Comparison of ENCODE assay signal across 8 cellular contexts in the genomic region with DNA sequence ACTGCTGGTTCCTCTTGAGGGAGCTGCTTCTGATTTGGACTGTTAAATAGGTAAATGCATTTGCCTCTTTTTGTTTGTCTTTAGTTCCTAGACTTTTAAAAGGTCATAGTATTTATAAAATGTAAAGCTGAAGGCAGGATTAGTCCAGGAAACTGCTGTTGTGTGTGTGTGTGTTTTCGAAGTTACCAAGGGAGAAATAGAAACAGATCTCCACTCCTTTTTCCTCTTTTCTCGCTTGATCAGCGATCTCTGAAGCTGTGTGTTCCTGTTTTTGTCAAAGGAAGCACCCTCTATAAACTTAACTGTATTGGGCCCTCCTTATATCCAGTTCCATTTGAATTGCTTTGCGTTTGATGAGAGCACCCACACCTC. TPM values are rescaled to one million over a fixed set of nuclear protein-coding genes. Genes with fewer than 3 reads are reported as not detected.
DNase-seq lines count a peak whose midpoint lies in the region; ATAC-seq and TF ChIP-seq lines count a peak whose summit lies in the region.

No MANE protein-coding gene starts in this region.

- no peak for TF ChIP-seq POLR2A in erythroblast (IDR thresholded peaks at IDR 0.05; ENCODE audit: low read length)

- peak overlapping the region; percentile 89 for H3K27ac Mint-ChIP-seq in activated naive CD4-positive, alpha-beta T cell treated with anti-CD3 and anti-CD28 coated beads, Interleukin-2, amount 10 ng/mL, durations not matched to agents 7 days and 5 days
- H3K27ac Mint-ChIP-seq in naive thymus-derived CD8-positive, alpha-beta T cell = peak overlapping the region; percentile 94 to 97 (median 96)

- peaks cover 31% of the 10 kb centered on the region for H3K4me1 Mint-ChIP-seq in activated naive CD4-positive, alpha-beta T cell treated with anti-CD3 and anti-CD28 coated beads, Interleukin-2, amount 10 ng/mL, durations not matched to agents 7 days and 5 days
- H3K4me1 Mint-ChIP-seq in naive thymus-derived CD8-positive, alpha-beta T cell = peaks cover 17 to 57% (median 44%) of the 10 kb centered on the region in 4 donors

- DNase-seq in activated naive CD4-positive, alpha-beta T cell treated with anti-CD3 and anti-CD28 coated beads, Interleukin-2, amount 10 ng/mL, durations not matched to agents 7 days and 5 days = no peak
- no peak for DNase-seq in activated naive CD4-positive, alpha-beta T cell (lab: John Stamatoyannopoulos, UW)
- DNase-seq in erythroblast (lab: John Stamatoyannopoulos, UW) = peak; percentile 46 to 61
- no peak for DNase-seq in naive thymus-derived CD8-positive, alpha-beta T cell

- peaks cover 16% of the 10 kb centered on the region for H3K27me3 Mint-ChIP-seq in activated naive CD4-positive, alpha-beta T cell treated with anti-CD3 and anti-CD28 coated beads, Interleukin-2, amount 10 ng/mL, durations not matched to agents 7 days and 5 days
- no peaks in the 10 kb centered on the region for H3K27me3 Mint-ChIP-seq in naive thymus-derived CD8-positive, alpha-beta T cell

- peak overlapping the region; percentile 94 for H3K4me3 Mint-ChIP-seq in activated naive CD4-positive, alpha-beta T cell treated with anti-CD3 and anti-CD28 coated beads, Interleukin-2, amount 10 ng/mL, durations not matched to agents 7 days and 5 days
- peak overlapping the region; percentile 93 to 98 (median 96) for H3K4me3 Mint-ChIP-seq in naive thymus-derived CD8-positive, alpha-beta T cell

- ATAC-seq in SK-N-SH treated with all-trans-retinoic acid at 6 μM for 48 hours = peak; percentile 29
- no peak for ATAC-seq in naive thymus-derived CD8-positive, alpha-beta T cell
- no peak for ATAC-seq in HG02981 (IDR thresholded peaks at IDR 0.05; ENCODE audit: unreplicated experiment)
- ATAC-seq in HG03432 (IDR thresholded peaks at IDR 0.05; ENCODE audit: unreplicated experiment) = no peak
- ATAC-seq in HG02571 (IDR thresholded peaks at IDR 0.05; ENCODE audit: unreplicated experiment) = no peak

- H3K9me3 Mint-ChIP-seq in activated naive CD4-positive, alpha-beta T cell treated with anti-CD3 and anti-CD28 coated beads, Interleukin-2, amount 10 ng/mL, durations not matched to agents 7 days and 5 days = no peaks in the 10 kb centered on the region
- H3K9me3 Mint-ChIP-seq in naive thymus-derived CD8-positive, alpha-beta T cell = no peaks in the 10 kb centered on the region

- H3K36me3 Mint-ChIP-seq in activated naive CD4-positive, alpha-beta T cell treated with anti-CD3 and anti-CD28 coated beads, Interleukin-2, amount 10 ng/mL, durations not matched to agents 7 days and 5 days = peaks cover 8% of the 10 kb centered on the region
- peaks cover 0 to 4% (median under 1%) of the 10 kb centered on the region in 3 donors for H3K36me3 Mint-ChIP-seq in naive thymus-derived CD8-positive, alpha-beta T cell

- CTCF ChIA-PET in activated naive CD4-positive, alpha-beta T cell treated with anti-CD3 and anti-CD28 coated beads, Interleukin-2, amount 10 ng/mL, durations not matched to agents 7 days and 5 days (lab: Charles Lee) = no interaction called here

- POLR2A ChIA-PET in naive thymus-derived CD8-positive, alpha-beta T cell (lab: Charles Lee) = interaction anchor here (0.9 to 2.6 kb wide), 6 partner anchors 10 to 648 kb away, joined by 3 to 17 read pairs (median 7); a partner anchor contains a TSS

TF ChIP-seq in SK-N-SH treated with all-trans-retinoic acid at 6 μM for 48 hours, 23 proteins besides CTCF, POLR2A, EP300 and RAD21:
- TF ChIP-seq, protein P1, sequence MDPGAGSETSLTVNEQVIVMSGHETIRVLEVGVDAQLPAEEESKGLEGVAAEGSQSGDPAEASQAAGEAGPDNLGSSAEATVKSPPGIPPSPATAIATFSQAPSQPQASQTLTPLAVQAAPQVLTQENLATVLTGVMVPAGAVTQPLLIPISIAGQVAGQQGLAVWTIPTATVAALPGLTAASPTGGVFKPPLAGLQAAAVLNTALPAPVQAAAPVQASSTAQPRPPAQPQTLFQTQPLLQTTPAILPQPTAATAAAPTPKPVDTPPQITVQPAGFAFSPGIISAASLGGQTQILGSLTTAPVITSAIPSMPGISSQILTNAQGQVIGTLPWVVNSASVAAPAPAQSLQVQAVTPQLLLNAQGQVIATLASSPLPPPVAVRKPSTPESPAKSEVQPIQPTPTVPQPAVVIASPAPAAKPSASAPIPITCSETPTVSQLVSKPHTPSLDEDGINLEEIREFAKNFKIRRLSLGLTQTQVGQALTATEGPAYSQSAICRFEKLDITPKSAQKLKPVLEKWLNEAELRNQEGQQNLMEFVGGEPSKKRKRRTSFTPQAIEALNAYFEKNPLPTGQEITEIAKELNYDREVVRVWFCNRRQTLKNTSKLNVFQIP (CRISPR knock-in tag; IDR thresholded peaks at IDR 0.05; ENCODE audit: borderline replicate concordance, low read depth) = no peak
- TF ChIP-seq ISL1 (CRISPR knock-in tag; IDR thresholded peaks at IDR 0.05) (no peak), BACH2 (CRISPR knock-in tag; IDR thresholded peaks at IDR 0.05; ENCODE audit: borderline replicate concordance) (no peak), TOX (CRISPR knock-in tag; IDR thresholded peaks at IDR 0.05; ENCODE audit: borderline replicate concordance) (no peak), ZNF565 (CRISPR knock-in tag; conservative IDR thresholded peaks at IDR 0.05; ENCODE audit: low read depth) (no peak), ZNF70 (CRISPR knock-in tag; IDR thresholded peaks at IDR 0.05) (no peak), OSR1 (CRISPR knock-in tag; IDR thresholded peaks at IDR 0.05) (no peak), ZFP30 (CRISPR knock-in tag; IDR thresholded peaks at IDR 0.05) (no peak), ARNTL (CRISPR knock-in tag; IDR thresholded peaks at IDR 0.05; ENCODE audit: borderline replicate concordance, low read depth) (no peak), TCF4 (CRISPR knock-in tag; IDR thresholded peaks at IDR 0.05; ENCODE audit: borderline replicate concordance) (no peak), CSDC2 (CRISPR knock-in tag; IDR thresholded peaks at IDR 0.05) (no peak), ZFP3 (CRISPR knock-in tag; IDR thresholded peaks at IDR 0.05) (no peak), GLIS3 (CRISPR knock-in tag; IDR thresholded peaks at IDR 0.05) (no peak), PPARA (CRISPR knock-in tag; IDR thresholded peaks at IDR 0.05; ENCODE audit: borderline replicate concordance) (no peak), SNAI2 (CRISPR knock-in tag; IDR thresholded peaks at IDR 0.05) (no peak), ESRRG (CRISPR knock-in tag; IDR thresholded peaks at IDR 0.05) (no peak)
- TF ChIP-seq, protein P2, sequence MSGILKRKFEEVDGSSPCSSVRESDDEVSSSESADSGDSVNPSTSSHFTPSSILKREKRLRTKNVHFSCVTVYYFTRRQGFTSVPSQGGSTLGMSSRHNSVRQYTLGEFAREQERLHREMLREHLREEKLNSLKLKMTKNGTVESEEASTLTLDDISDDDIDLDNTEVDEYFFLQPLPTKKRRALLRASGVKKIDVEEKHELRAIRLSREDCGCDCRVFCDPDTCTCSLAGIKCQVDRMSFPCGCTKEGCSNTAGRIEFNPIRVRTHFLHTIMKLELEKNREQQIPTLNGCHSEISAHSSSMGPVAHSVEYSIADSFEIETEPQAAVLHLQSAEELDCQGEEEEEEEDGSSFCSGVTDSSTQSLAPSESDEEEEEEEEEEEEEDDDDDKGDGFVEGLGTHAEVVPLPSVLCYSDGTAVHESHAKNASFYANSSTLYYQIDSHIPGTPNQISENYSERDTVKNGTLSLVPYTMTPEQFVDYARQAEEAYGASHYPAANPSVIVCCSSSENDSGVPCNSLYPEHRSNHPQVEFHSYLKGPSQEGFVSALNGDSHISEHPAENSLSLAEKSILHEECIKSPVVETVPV (CRISPR knock-in tag; IDR thresholded peaks at IDR 0.05) = no peak
- TF ChIP-seq, protein P3, sequence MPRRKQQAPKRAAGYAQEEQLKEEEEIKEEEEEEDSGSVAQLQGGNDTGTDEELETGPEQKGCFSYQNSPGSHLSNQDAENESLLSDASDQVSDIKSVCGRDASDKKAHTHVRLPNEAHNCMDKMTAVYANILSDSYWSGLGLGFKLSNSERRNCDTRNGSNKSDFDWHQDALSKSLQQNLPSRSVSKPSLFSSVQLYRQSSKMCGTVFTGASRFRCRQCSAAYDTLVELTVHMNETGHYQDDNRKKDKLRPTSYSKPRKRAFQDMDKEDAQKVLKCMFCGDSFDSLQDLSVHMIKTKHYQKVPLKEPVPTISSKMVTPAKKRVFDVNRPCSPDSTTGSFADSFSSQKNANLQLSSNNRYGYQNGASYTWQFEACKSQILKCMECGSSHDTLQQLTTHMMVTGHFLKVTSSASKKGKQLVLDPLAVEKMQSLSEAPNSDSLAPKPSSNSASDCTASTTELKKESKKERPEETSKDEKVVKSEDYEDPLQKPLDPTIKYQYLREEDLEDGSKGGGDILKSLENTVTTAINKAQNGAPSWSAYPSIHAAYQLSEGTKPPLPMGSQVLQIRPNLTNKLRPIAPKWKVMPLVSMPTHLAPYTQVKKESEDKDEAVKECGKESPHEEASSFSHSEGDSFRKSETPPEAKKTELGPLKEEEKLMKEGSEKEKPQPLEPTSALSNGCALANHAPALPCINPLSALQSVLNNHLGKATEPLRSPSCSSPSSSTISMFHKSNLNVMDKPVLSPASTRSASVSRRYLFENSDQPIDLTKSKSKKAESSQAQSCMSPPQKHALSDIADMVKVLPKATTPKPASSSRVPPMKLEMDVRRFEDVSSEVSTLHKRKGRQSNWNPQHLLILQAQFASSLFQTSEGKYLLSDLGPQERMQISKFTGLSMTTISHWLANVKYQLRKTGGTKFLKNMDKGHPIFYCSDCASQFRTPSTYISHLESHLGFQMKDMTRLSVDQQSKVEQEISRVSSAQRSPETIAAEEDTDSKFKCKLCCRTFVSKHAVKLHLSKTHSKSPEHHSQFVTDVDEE (CRISPR knock-in tag; IDR thresholded peaks at IDR 0.05) = no peak
- TF ChIP-seq, protein P4, sequence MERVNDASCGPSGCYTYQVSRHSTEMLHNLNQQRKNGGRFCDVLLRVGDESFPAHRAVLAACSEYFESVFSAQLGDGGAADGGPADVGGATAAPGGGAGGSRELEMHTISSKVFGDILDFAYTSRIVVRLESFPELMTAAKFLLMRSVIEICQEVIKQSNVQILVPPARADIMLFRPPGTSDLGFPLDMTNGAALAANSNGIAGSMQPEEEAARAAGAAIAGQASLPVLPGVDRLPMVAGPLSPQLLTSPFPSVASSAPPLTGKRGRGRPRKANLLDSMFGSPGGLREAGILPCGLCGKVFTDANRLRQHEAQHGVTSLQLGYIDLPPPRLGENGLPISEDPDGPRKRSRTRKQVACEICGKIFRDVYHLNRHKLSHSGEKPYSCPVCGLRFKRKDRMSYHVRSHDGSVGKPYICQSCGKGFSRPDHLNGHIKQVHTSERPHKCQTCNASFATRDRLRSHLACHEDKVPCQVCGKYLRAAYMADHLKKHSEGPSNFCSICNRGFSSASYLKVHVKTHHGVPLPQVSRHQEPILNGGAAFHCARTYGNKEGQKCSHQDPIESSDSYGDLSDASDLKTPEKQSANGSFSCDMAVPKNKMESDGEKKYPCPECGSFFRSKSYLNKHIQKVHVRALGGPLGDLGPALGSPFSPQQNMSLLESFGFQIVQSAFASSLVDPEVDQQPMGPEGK (CRISPR knock-in tag; IDR thresholded peaks at IDR 0.05; ENCODE audit: borderline replicate concordance) = no peak

RNA-seq across cellular contexts. Expression of a gene that starts 0.8 kb away (rescaled TPM):
- 10 to 100 TPM; 58.2 to 72.2 TPM for total RNA-seq in naive thymus-derived CD8-positive, alpha-beta T cell
- 10 to 100 TPM; 47.6 to 76.5 (median 58.0) TPM for polyA plus RNA-seq in naive thymus-derived CD8-positive, alpha-beta T cell

Comparison
In these comparisons a context has a peak if more than half of its experiments do, and no peak if none do; other contexts are left out.
1. DNase-seq: peak in erythroblast (2 of 2); none in activated naive CD4-positive, alpha-beta T cell treated with anti-CD3 and anti-CD28 coated beads, Interleukin-2, amount 10 ng/mL, durations not matched to agents 7 days and 5 days (single experiment), activated naive CD4-positive, alpha-beta T cell (0 of 4) and naive thymus-derived CD8-positive, alpha-beta T cell (0 of 10).